In the genomic region with DNA sequence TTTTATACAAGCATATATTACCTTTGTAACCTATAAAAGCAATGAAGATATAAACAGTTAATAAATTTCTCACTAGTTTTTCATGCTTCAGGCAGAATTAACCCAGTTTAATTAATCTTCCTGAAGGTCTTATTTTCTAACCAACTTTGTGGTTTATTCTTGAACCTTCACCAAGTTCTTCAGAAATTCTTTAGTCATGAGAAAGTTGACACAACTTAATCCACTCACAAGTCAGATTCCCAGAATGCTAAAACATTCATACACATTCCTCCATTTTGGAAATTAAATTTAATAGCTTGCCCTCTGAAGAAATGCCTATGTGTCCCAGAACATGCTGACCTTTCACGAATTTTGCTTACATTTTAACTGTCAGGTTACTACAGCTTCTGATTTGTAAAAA, we compare ENCODE assay signal across 16 cellular contexts.
"Had no signal": no experiment of that assay in that cellular context is flagged by ENCODE, and none has a peak within 500 bp of the region (broad histone marks: within the 10 kb centered on the region; RNA-seq: fewer than 3 reads in every experiment).

No MANE protein-coding gene starts in this region.

- H3K4me1 ChIP-seq: colonic mucosa, sigmoid colon, upper lobe of right lung had no signal

- H3K27me3 ChIP-seq: colonic mucosa, sigmoid colon, upper lobe of right lung had no signal

- ATAC-seq: activated CD8-positive, alpha-beta memory T cell treated with anti-CD3 and anti-CD28 coated beads, Interleukin-2, amount 10 ng/mL, durations not matched to agents 7 days and 5 days; activated naive CD4-positive, alpha-beta T cell treated with anti-CD3 and anti-CD28 coated beads, Interleukin-2, amount 50 U/mL, for 72 hours; natural killer cell; upper lobe of right lung had no signal

- H3K9me3 ChIP-seq: colonic mucosa, upper lobe of right lung had no signal

- H3K4me3 Mint-ChIP-seq: activated CD8-positive, alpha-beta memory T cell treated with anti-CD3 and anti-CD28 coated beads, Interleukin-2, amount 10 ng/mL, durations not matched to agents 7 days and 5 days; activated T-cell treated with anti-CD3 and anti-CD28 coated beads, Interleukin-2, amount 50 U/mL, for 24 hours; natural killer cell; stimulated activated naive CD8-positive, alpha-beta T cell treated with anti-CD3 and anti-CD28 coated beads, Interleukin-15, Interleukin-2, amounts not matched to agents 100 ng/mL and 50 ng/mL, for 24 hours had no signal

- H3K36me3 Mint-ChIP-seq: activated CD8-positive, alpha-beta memory T cell treated with anti-CD3 and anti-CD28 coated beads, Interleukin-2, amount 10 ng/mL, durations not matched to agents 7 days and 5 days; activated naive CD4-positive, alpha-beta T cell treated with anti-CD3 and anti-CD28 coated beads, Interleukin-2, amount 50 U/mL, for 72 hours; natural killer cell had no signal

- H3K9me3 Mint-ChIP-seq: natural killer cell had no signal

- H3K27ac Mint-ChIP-seq: activated CD8-positive, alpha-beta memory T cell treated with anti-CD3 and anti-CD28 coated beads, Interleukin-2, amount 10 ng/mL, durations not matched to agents 7 days and 5 days; activated naive CD4-positive, alpha-beta T cell treated with anti-CD3 and anti-CD28 coated beads, Interleukin-2, amount 50 U/mL, for 72 hours; activated T-cell treated with anti-CD3 and anti-CD28 coated beads, Interleukin-2, amount 50 U/mL, for 24 hours; natural killer cell; progenitor cell of endocrine pancreas; stimulated activated naive CD8-positive, alpha-beta T cell treated with anti-CD3 and anti-CD28 coated beads, Interleukin-15, Interleukin-2, amounts not matched to agents 100 ng/mL and 50 ng/mL, for 24 hours had no signal

- H3K4me1 Mint-ChIP-seq: activated CD8-positive, alpha-beta memory T cell treated with anti-CD3 and anti-CD28 coated beads, Interleukin-2, amount 10 ng/mL, durations not matched to agents 7 days and 5 days; natural killer cell had no signal

- H3K27me3 Mint-ChIP-seq: progenitor cell of endocrine pancreas had no signal

- H3K4me3 ChIP-seq: colonic mucosa, lung, sigmoid colon, upper lobe of right lung had no signal

- H3K27ac ChIP-seq: colonic mucosa, sigmoid colon, upper lobe of right lung had no signal

- DNase-seq: activated CD4-positive, alpha-beta T cell treated with anti-CD3 and anti-CD28 coated beads for 1 hour; activated CD4-positive, alpha-beta T cell treated with anti-CD3 and anti-CD28 coated beads, Interleukin-2, amount 50 U/mL, for 48 hours; activated CD8-positive, alpha-beta memory T cell treated with anti-CD3 and anti-CD28 coated beads, Interleukin-2, amount 10 ng/mL, durations not matched to agents 7 days and 5 days; activated effector memory CD4-positive, alpha-beta T cell treated with anti-CD3 and anti-CD28 coated beads, Interleukin-2, amount 50 U/mL, for 16 hours; activated T-cell treated with anti-CD3 and anti-CD28 coated beads, Interleukin-2, amount 50 U/mL, for 24 hours; colonic mucosa; hypothalamus; natural killer cell; sigmoid colon; stimulated activated CD4-positive, alpha-beta T cell treated with anti-CD3 and anti-CD28 coated beads, Interleukin-4, amount 100 ng/mL, for 1 hour; T-helper 2 cell; upper lobe of right lung had no signal

- H3K36me3 ChIP-seq: colonic mucosa, sigmoid colon, upper lobe of right lung had no signal
